ENCODE assay signal across 18 cellular contexts in the genomic region with DNA sequence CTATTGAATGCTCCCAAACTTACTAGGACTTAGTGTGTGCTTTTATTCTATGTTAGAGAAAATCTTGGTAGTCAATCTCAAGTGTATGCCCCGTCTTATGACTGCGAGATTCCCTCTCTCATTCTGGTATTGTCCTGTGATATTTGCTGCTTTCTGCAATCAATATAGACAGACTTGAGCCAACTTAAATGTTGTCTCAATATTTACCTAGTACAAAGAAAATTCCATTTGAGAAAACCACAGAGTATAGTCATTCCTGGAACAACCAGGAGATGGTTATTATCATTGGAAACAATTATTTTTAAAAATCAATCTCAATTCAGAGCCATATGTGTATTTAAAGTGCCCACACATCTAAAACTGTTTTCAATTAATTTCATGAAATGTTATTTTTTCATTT.
DNase-seq lines count a peak whose midpoint lies in the region; ATAC-seq and TF ChIP-seq lines count a peak whose summit lies in the region.
"Had no signal": no experiment of that assay in that cellular context is flagged by ENCODE, and none has a peak within 500 bp of the region (broad histone marks: within the 10 kb centered on the region; RNA-seq: fewer than 3 reads in every experiment).

No MANE protein-coding gene starts in this region.

- H3K27ac ChIP-seq in SK-N-SH (ENCODE audit: low read depth in 2 of 2, low read length in 1 of 2), result no peak overlapping the region
- peak overlapping the region; percentile 99 for H3K27ac ChIP-seq in OCI-LY1 (ENCODE audit: low read depth, low read length, poor library complexity, severe bottlenecking)
- H3K27ac ChIP-seq in RWPE2 (ENCODE audit: poor library complexity, severe bottlenecking), result no peak overlapping the region
- H3K27ac ChIP-seq in epithelial cell of prostate, result peak overlapping the region; percentile 32
- no peak overlapping the region for H3K27ac ChIP-seq in SJCRH30
- H3K27ac ChIP-seq: 22Rv1; A549; BLaER1 treated with 17β-estradiol and CSF1 and Interleukin-3, amounts not matched to agents 10 nM and 100 nM; C4-2B had no signal

- WGBS in SK-N-SH (ENCODE audit: low lambda C conversion rate), result 91% methylated on average over 2 of the region's 2 CpGs

- no peak overlapping the region for H3K9ac ChIP-seq in SK-N-SH
- no peak overlapping the region for H3K9ac ChIP-seq in OCI-LY1 (ENCODE audit: low read length)
- H3K9ac ChIP-seq: BLaER1 treated with 17β-estradiol and CSF1 and Interleukin-3, amounts not matched to agents 10 nM and 100 nM had no signal

- H3K79me2 ChIP-seq in SK-N-SH (ENCODE audit: insufficient read depth) (no peaks in the 10 kb centered on the region), OCI-LY1 (ENCODE audit: insufficient read depth, low read length) (no peaks in the 10 kb centered on the region)

- TF ChIP-seq CTCF in SK-N-SH (IDR thresholded peaks at IDR 0.05) (no peak), OCI-LY1 (IDR thresholded peaks at IDR 0.05; ENCODE audit: low read length) (no peak), RWPE2 (IDR thresholded peaks at IDR 0.05; ENCODE audit: poor library complexity, severe bottlenecking) (no peak)

- H3F3A ChIP-seq in SK-N-SH (replicated peaks; ENCODE audit: insufficient read depth) (no peaks in the 10 kb centered on the region), OCI-LY1 (ENCODE audit: insufficient read depth, low read length) (no peaks in the 10 kb centered on the region)

- ATAC-seq in SK-N-SH treated with all-trans-retinoic acid at 6 μM for 48 hours (no peak), RWPE2 (ENCODE audit: low read depth) (peak; percentile 43; the same call in 1 of the 3 replicates)
- ATAC-seq: A549; CD8-positive, alpha-beta T cell had no signal

- no peak for TF ChIP-seq EP300 in SK-N-SH (IDR thresholded peaks at IDR 0.05; ENCODE audit: borderline replicate concordance in 1 of 2, low read depth in 1 of 2, low read length in 1 of 2)

- no peak overlapping the region for H3K4me2 ChIP-seq in SK-N-SH
- H3K4me2 ChIP-seq in OCI-LY1 (ENCODE audit: low read length), result no peak overlapping the region
- H3K4me2 ChIP-seq: A549; BLaER1 treated with 17β-estradiol and CSF1 and Interleukin-3, amounts not matched to agents 10 nM and 100 nM had no signal

- H2AFZ ChIP-seq in SK-N-SH (ENCODE audit: low read depth), result no peak overlapping the region
- no peak overlapping the region for H2AFZ ChIP-seq in OCI-LY1 (ENCODE audit: low read length)

- no peak for DNase-seq in SK-N-SH
- no peak for DNase-seq in RWPE2 (ENCODE audit: low spot score)
- DNase-seq in epithelial cell of prostate (ENCODE audit: low read depth, low spot score), result no peak
- DNase-seq in SJCRH30, result no peak
- DNase-seq in germinal center (ENCODE audit: low spot score), result no peak
- DNase-seq in T1000 (lab: John Stamatoyannopoulos, UW), result no peak
- DNase-seq: AML-193; Caco-2; Calu3; CD4-positive, alpha-beta T cell; CD8-positive, alpha-beta T cell; GF-D8 had no signal

- no peaks in the 10 kb centered on the region for H3K9me2 ChIP-seq in SK-N-SH
- H3K9me2 ChIP-seq in OCI-LY1 (ENCODE audit: low read depth, low read length), result no peaks in the 10 kb centered on the region

- H3K4me3 ChIP-seq in SK-N-SH (ENCODE audit: low read depth in 2 of 2, low read length in 1 of 2) (no peak overlapping the region), OCI-LY1 (ENCODE audit: low read depth, low read length, poor library complexity, severe bottlenecking) (no peak overlapping the region), RWPE2 (ENCODE audit: severe bottlenecking) (no peak overlapping the region), SJCRH30 (no peak overlapping the region)
- H3K4me3 ChIP-seq: A549; BLaER1 treated with 17β-estradiol and CSF1 and Interleukin-3, amounts not matched to agents 10 nM and 100 nM had no signal

- peaks cover 8 to 40% of the 10 kb centered on the region in 2 experiments for H3K4me1 ChIP-seq in SK-N-SH (ENCODE audit: control insufficient read depth in 1 of 2, insufficient read depth in 2 of 2, low read depth in 1 of 2, low read length in 1 of 2)
- H3K4me1 ChIP-seq in OCI-LY1 (ENCODE audit: insufficient read depth, low read length, severe bottlenecking), result peaks cover 91% of the 10 kb centered on the region
- H3K4me1 ChIP-seq in RWPE2 (ENCODE audit: insufficient read depth, poor library complexity, severe bottlenecking), result peaks cover 28% of the 10 kb centered on the region
- peaks cover 3% of the 10 kb centered on the region; the same call in 1 of the 2 replicates for H3K4me1 ChIP-seq in SJCRH30
- H3K4me1 ChIP-seq: A549, Caco-2 had no signal

- no peaks in the 10 kb centered on the region for H3K9me3 ChIP-seq in SK-N-SH
- H3K9me3 ChIP-seq in OCI-LY1 (ENCODE audit: low read length), result no peaks in the 10 kb centered on the region
- H3K9me3 ChIP-seq in RWPE2 (ENCODE audit: severe bottlenecking), result no peaks in the 10 kb centered on the region
- no peaks in the 10 kb centered on the region for H3K9me3 ChIP-seq in SJCRH30 (replicated peaks)
- H3K9me3 ChIP-seq: A549, Caco-2 had no signal

- H3K27me3 ChIP-seq in SK-N-SH (ENCODE audit: insufficient read depth), result no peaks in the 10 kb centered on the region
- H3K27me3 ChIP-seq in OCI-LY1 (ENCODE audit: insufficient read depth, low read length), result no peaks in the 10 kb centered on the region
- no peaks in the 10 kb centered on the region for H3K27me3 ChIP-seq in RWPE2 (ENCODE audit: insufficient read depth, poor library complexity, severe bottlenecking)
- no peaks in the 10 kb centered on the region for H3K27me3 ChIP-seq in SJCRH30
- H3K27me3 ChIP-seq: BLaER1 treated with 17β-estradiol and CSF1 and Interleukin-3, amounts not matched to agents 10 nM and 100 nM had no signal

- H3K36me3 ChIP-seq in SK-N-SH (replicated peaks in 1 of 2; ENCODE audit: control insufficient read depth in 1 of 2, insufficient read depth in 2 of 2, low read length in 1 of 2) (no peaks in the 10 kb centered on the region), OCI-LY1 (ENCODE audit: insufficient read depth, low read length) (no peaks in the 10 kb centered on the region), RWPE2 (ENCODE audit: low read depth) (no peaks in the 10 kb centered on the region), SJCRH30 (no peaks in the 10 kb centered on the region)

- CTCF ChIA-PET in SK-N-SH (lab: Yijun Ruan, JAX), result no interaction called here

- TF ChIP-seq RAD21 in SK-N-SH (IDR thresholded peaks at IDR 0.05; ENCODE audit: low read length), result no peak

- H4K20me1 ChIP-seq in SK-N-SH (ENCODE audit: insufficient read depth), result no peaks in the 10 kb centered on the region
- H4K20me1 ChIP-seq in OCI-LY1 (ENCODE audit: insufficient read depth, low read length), result no peaks in the 10 kb centered on the region
- H4K20me1 ChIP-seq: BLaER1 treated with 17β-estradiol and CSF1 and Interleukin-3, amounts not matched to agents 10 nM and 100 nM had no signal

- POLR2A ChIA-PET in SK-N-SH (lab: Yijun Ruan, JAX), result no interaction called here

TF ChIP-seq in SK-N-SH, 30 proteins besides CTCF, POLR2A, EP300 and RAD21:
- TF ChIP-seq TCF12 (IDR thresholded peaks at IDR 0.05), result peak; percentile 39; the same call in 1 of the 2 replicates
- no peak for TF ChIP-seq POLR2AphosphoS5 (IDR thresholded peaks at IDR 0.05; ENCODE audit: low read depth, low read length)
- TF ChIP-seq USF2 (IDR thresholded peaks at IDR 0.05; ENCODE audit: borderline replicate concordance, low read depth, low read length), result no peak
- no peak for TF ChIP-seq FOXM1 (IDR thresholded peaks at IDR 0.05; ENCODE audit: low read depth)

TF ChIP-seq in SK-N-SH treated with all-trans-retinoic acid at 6 μM for 48 hours, 23 proteins besides CTCF, POLR2A, EP300 and RAD21 (continues in another document):
- TF ChIP-seq ZNF8 (CRISPR knock-in tag; IDR thresholded peaks at IDR 0.05) (no peak), SNAI2 (CRISPR knock-in tag; IDR thresholded peaks at IDR 0.05) (no peak), ISL1 (CRISPR knock-in tag; IDR thresholded peaks at IDR 0.05) (no peak), ARNTL (CRISPR knock-in tag; IDR thresholded peaks at IDR 0.05; ENCODE audit: borderline replicate concordance, low read depth) (no peak), ZFP30 (CRISPR knock-in tag; IDR thresholded peaks at IDR 0.05) (no peak), ZC3H10 (CRISPR knock-in tag; IDR thresholded peaks at IDR 0.05) (no peak), CSDC2 (CRISPR knock-in tag; IDR thresholded peaks at IDR 0.05) (no peak), RARB (CRISPR knock-in tag; IDR thresholded peaks at IDR 0.05) (no peak), TOX (CRISPR knock-in tag; IDR thresholded peaks at IDR 0.05; ENCODE audit: borderline replicate concordance) (no peak), ZNF565 (CRISPR knock-in tag; conservative IDR thresholded peaks at IDR 0.05; ENCODE audit: low read depth) (no peak), BACH2 (CRISPR knock-in tag; IDR thresholded peaks at IDR 0.05; ENCODE audit: borderline replicate concordance) (no peak), POU6F1 (CRISPR knock-in tag; IDR thresholded peaks at IDR 0.05; ENCODE audit: borderline replicate concordance, low read depth) (no peak)
- TF ChIP-seq, protein P1, sequence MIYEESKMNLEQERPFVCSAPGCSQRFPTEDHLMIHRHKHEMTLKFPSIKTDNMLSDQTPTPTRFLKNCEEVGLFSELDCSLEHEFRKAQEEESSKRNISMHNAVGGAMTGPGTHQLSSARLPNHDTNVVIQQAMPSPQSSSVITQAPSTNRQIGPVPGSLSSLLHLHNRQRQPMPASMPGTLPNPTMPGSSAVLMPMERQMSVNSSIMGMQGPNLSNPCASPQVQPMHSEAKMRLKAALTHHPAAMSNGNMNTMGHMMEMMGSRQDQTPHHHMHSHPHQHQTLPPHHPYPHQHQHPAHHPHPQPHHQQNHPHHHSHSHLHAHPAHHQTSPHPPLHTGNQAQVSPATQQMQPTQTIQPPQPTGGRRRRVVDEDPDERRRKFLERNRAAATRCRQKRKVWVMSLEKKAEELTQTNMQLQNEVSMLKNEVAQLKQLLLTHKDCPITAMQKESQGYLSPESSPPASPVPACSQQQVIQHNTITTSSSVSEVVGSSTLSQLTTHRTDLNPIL (CRISPR knock-in tag; IDR thresholded peaks at IDR 0.05; ENCODE audit: low read depth), result no peak

Comparison
In these comparisons a context has a peak if more than half of its experiments do, and no peak if none do; other contexts are left out.
1. H3K27ac ChIP-seq: peak in OCI-LY1 (single experiment) and epithelial cell of prostate (single experiment); none in SK-N-SH (0 of 2), RWPE2 (single experiment) and SJCRH30 (single experiment).